Comparison of ENCODE assay signal across 25 cellular contexts in the genomic region with DNA sequence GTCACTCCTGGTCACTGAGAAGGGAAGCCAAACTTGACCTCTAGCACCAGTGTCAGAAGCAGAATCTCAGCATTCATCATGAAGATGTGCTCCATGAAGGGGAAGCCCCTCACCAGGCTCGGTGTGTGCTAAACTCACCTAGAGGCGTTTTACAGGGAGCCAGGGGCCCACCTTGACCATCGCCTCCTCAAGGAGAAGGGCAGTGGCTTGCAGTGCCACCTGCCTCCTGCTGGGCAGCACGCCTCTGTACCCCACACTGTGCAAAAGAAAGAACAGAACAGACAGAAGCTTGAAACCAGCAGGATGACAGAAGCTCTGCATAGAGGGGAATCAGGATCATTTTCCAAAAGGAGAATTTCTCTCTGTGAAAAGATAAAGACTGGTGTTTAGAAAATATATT. TPM values are rescaled to one million over a fixed set of nuclear protein-coding genes. Genes with fewer than 3 reads are reported as not detected.
DNase-seq lines count a peak whose midpoint lies in the region; ATAC-seq and TF ChIP-seq lines count a peak whose summit lies in the region.
"Had no signal": no experiment of that assay in that cellular context is flagged by ENCODE, and none has a peak within 500 bp of the region (broad histone marks: within the 10 kb centered on the region; RNA-seq: fewer than 3 reads in every experiment).

No MANE protein-coding gene starts in this region.

- peaks cover 44% of the 10 kb centered on the region for H3K4me1 Mint-ChIP-seq in activated naive CD8-positive, alpha-beta T cell treated with anti-CD3 and anti-CD28 coated beads for 36 hours
- peaks cover 39% of the 10 kb centered on the region for H3K4me1 Mint-ChIP-seq in stimulated activated memory B cell treated with anti-CD40 and anti-IgM and Interleukin-4, amounts not matched to agents 10 μg/mL and 1 μg/mL and 100 μg/mL, for 72 hours

- no peak for ATAC-seq in stimulated activated memory B cell treated with anti-CD40 and anti-IgM and Interleukin-4, amounts not matched to agents 10 μg/mL and 1 μg/mL and 100 μg/mL, for 72 hours
- no peak for ATAC-seq in GM21390 (IDR thresholded peaks at IDR 0.05; ENCODE audit: unreplicated experiment)
- ATAC-seq: PC-3 had no signal

- H3K27ac ChIP-seq in DOHH2 (ENCODE audit: low read depth, low read length): peak overlapping the region; percentile 99
- H3K27ac ChIP-seq: 22Rv1, GM23248, KMS-11 had no signal

- H3F3A ChIP-seq in DOHH2 (ENCODE audit: control insufficient read depth, insufficient read depth): peaks cover 30% of the 10 kb centered on the region

- peaks cover 2% of the 10 kb centered on the region; the same call in 1 of the 2 replicates for H3K36me3 ChIP-seq in DOHH2 (ENCODE audit: control insufficient read depth, low read length)
- H3K36me3 ChIP-seq: BLaER1 treated with 17β-estradiol and CSF1 and Interleukin-3, amounts not matched to agents 10 nM and 100 nM had no signal

- no peaks in the 10 kb centered on the region for H3K27me3 Mint-ChIP-seq in activated naive CD8-positive, alpha-beta T cell treated with anti-CD3 and anti-CD28 coated beads for 36 hours
- no peaks in the 10 kb centered on the region for H3K27me3 Mint-ChIP-seq in stimulated activated memory B cell treated with anti-CD40 and anti-IgM and Interleukin-4, amounts not matched to agents 10 μg/mL and 1 μg/mL and 100 μg/mL, for 72 hours

- no peak overlapping the region for H3K4me3 ChIP-seq in DOHH2 (ENCODE audit: low read length)
- H3K4me3 ChIP-seq: BLaER1 treated with 17β-estradiol and CSF1 and Interleukin-3, amounts not matched to agents 10 nM and 100 nM; GM23248 had no signal

- H3K4me2 ChIP-seq in DOHH2 (ENCODE audit: low read length): peak overlapping the region; percentile 34; the same call in 1 of the 2 replicates
- H3K4me2 ChIP-seq: KMS-11 had no signal

- H3K4me3 Mint-ChIP-seq in activated naive CD8-positive, alpha-beta T cell treated with anti-CD3 and anti-CD28 coated beads for 36 hours: no peak overlapping the region
- H3K4me3 Mint-ChIP-seq in stimulated activated memory B cell treated with anti-CD40 and anti-IgM and Interleukin-4, amounts not matched to agents 10 μg/mL and 1 μg/mL and 100 μg/mL, for 72 hours: no peak overlapping the region

- no peaks in the 10 kb centered on the region for H3K9me2 ChIP-seq in DOHH2 (replicated peaks; ENCODE audit: control insufficient read depth, low read length)

- H3K9me3 Mint-ChIP-seq in activated naive CD8-positive, alpha-beta T cell treated with anti-CD3 and anti-CD28 coated beads for 36 hours: peaks cover 1% of the 10 kb centered on the region
- no peaks in the 10 kb centered on the region for H3K9me3 Mint-ChIP-seq in stimulated activated memory B cell treated with anti-CD40 and anti-IgM and Interleukin-4, amounts not matched to agents 10 μg/mL and 1 μg/mL and 100 μg/mL, for 72 hours

- no peaks in the 10 kb centered on the region for H3K79me2 ChIP-seq in DOHH2 (ENCODE audit: control insufficient read depth, low read length)

- H3K4me1 ChIP-seq in DOHH2 (ENCODE audit: control insufficient read depth, low read length): peaks cover 94% of the 10 kb centered on the region

- DNase-seq in NCI-H146 (lab: John Stamatoyannopoulos, UW): peak; percentile 38
- DNase-seq in NCI-H146 treated with DMSO at 0.1 percent for 48 hours (lab: John Stamatoyannopoulos, UW; ENCODE audit: unreplicated experiment): no peak
- DNase-seq in activated naive CD8-positive, alpha-beta T cell treated with anti-CD3 and anti-CD28 coated beads for 36 hours: no peak
- DNase-seq in medulla oblongata (ENCODE audit: extremely low spot score): no peak
- no peak for DNase-seq in DMS 273 treated with DMSO at 0.1 percent for 48 hours (lab: John Stamatoyannopoulos, UW)
- DNase-seq: ACHN, DMS79, GM23248, HCEC 1CT, IMR-90, NCI-H1092 treated with DMSO at 0.1 percent for 48 hours, NCI-H1436 treated with DMSO at 0.1 percent for 48 hours, NCI-H2029 treated with DMSO at 0.1 percent for 48 hours, NCI-H345, NCI-H524, PC-3, SHP77, SW 1271 had no signal

- TF ChIP-seq CTCF in DOHH2 (IDR thresholded peaks at IDR 0.05; ENCODE audit: low read depth, low read length, poor library complexity, severe bottlenecking): peak; percentile 17

- H3K27me3 ChIP-seq in DOHH2 (ENCODE audit: control insufficient read depth, low read length): no peaks in the 10 kb centered on the region
- H3K27me3 ChIP-seq: BLaER1 treated with 17β-estradiol and CSF1 and Interleukin-3, amounts not matched to agents 10 nM and 100 nM had no signal

- H3K36me3 Mint-ChIP-seq in activated naive CD8-positive, alpha-beta T cell treated with anti-CD3 and anti-CD28 coated beads for 36 hours: peaks cover 9% of the 10 kb centered on the region
- H3K36me3 Mint-ChIP-seq in stimulated activated memory B cell treated with anti-CD40 and anti-IgM and Interleukin-4, amounts not matched to agents 10 μg/mL and 1 μg/mL and 100 μg/mL, for 72 hours: no peaks in the 10 kb centered on the region

- no peaks in the 10 kb centered on the region for H4K20me1 ChIP-seq in DOHH2 (ENCODE audit: control insufficient read depth, insufficient read depth, low read depth, low read length)
- H4K20me1 ChIP-seq: BLaER1 treated with 17β-estradiol and CSF1 and Interleukin-3, amounts not matched to agents 10 nM and 100 nM had no signal

- H3K27ac Mint-ChIP-seq in activated naive CD8-positive, alpha-beta T cell treated with anti-CD3 and anti-CD28 coated beads for 36 hours: peak overlapping the region; percentile 47
- peak overlapping the region; percentile 40 for H3K27ac Mint-ChIP-seq in stimulated activated memory B cell treated with anti-CD40 and anti-IgM and Interleukin-4, amounts not matched to agents 10 μg/mL and 1 μg/mL and 100 μg/mL, for 72 hours

- no peaks in the 10 kb centered on the region for H3K9me3 ChIP-seq in DOHH2 (ENCODE audit: control insufficient read depth, insufficient read depth, low read length)

RNA-seq across cellular contexts. Expression of a gene that starts 39.7 kb away (rescaled TPM):
- not detected for total RNA-seq in activated naive CD8-positive, alpha-beta T cell treated with anti-CD3 and anti-CD28 coated beads for 36 hours
- total RNA-seq: GM23248, IMR-90, PC-3, RPMI7951 had no signal
